In the genomic region with DNA sequence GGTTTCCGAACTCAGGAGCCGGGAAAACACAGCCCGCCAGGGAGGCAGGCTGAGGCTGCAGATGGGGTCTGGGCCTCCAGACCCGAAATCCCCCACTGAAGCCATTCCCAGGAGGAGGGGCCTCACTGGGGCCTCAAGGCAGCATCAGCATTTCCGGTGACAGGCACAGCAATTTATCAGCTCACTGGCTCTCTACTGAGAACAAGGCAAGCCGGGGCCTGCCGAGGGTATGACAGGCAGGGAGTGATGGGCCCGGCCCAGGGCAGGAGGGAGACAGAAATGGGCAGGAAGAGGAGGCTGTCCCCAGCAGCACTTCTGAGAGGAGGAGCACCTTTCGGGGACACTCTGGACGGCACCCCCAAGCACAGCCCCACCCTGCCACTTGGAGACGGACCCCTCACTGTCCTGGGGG, we compare ENCODE assay signal across 10 cellular contexts. TPM values are rescaled to one million over a fixed set of nuclear protein-coding genes. Genes with fewer than 3 reads are reported as not detected.
A peak's percentile ranks its signal among the peaks of the same experiment; 100 is the strongest.
DNase-seq lines count a peak whose midpoint lies in the region; ATAC-seq, FAIRE-seq and TF ChIP-seq lines count a peak whose summit lies in the region.
"Had no signal": no experiment of that assay in that cellular context is flagged by ENCODE, and none has a peak within 500 bp of the region (broad histone marks: within the 10 kb centered on the region; RNA-seq: fewer than 3 reads in every experiment).

No MANE protein-coding gene starts in this region.

- TF ChIP-seq POLR2A in GM12891 (IDR thresholded peaks at IDR 0.05; ENCODE audit: low read depth, low read length) = peak; percentile 34; the same call in 1 of the 2 replicates

- H3K36me3 Mint-ChIP-seq in mesothelial cell of epicardium = no peaks in the 10 kb centered on the region
- H3K36me3 Mint-ChIP-seq: naive B cell had no signal

- no peaks in the 10 kb centered on the region for H3K9me3 Mint-ChIP-seq in mesothelial cell of epicardium
- H3K9me3 Mint-ChIP-seq: naive B cell had no signal

- FAIRE-seq in GM12891 (lab: Jason Lieb, UNC) (peak; percentile 23), D721Med (lab: Jason Lieb, UNC) (no peak)

- TF ChIP-seq CTCF in mesothelial cell of epicardium (IDR thresholded peaks at IDR 0.05; ENCODE audit: unreplicated experiment) (no peak), D721Med (IDR thresholded peaks at IDR 0.05; ENCODE audit: insufficient read depth, missing control alignments) (no peak)

- ATAC-seq in HG02870 (IDR thresholded peaks at IDR 0.05; ENCODE audit: unreplicated experiment) = peak; percentile 63

- peak overlapping the region; percentile 13 for H3K4me3 Mint-ChIP-seq in mesothelial cell of epicardium
- H3K4me3 Mint-ChIP-seq: naive B cell had no signal

- DNase-seq in GM12891 (ENCODE audit: insufficient read length, low spot score) = no peak
- peak; percentile 57 for DNase-seq in astrocyte of the hippocampus (ENCODE audit: low read depth, low spot score)
- peak; percentile 53 to 68 for DNase-seq in mesothelial cell of epicardium (ENCODE audit: low spot score in 2 of 2, unreplicated experiment in 2 of 2)
- DNase-seq in SKM-1 (lab: John Stamatoyannopoulos, UW; ENCODE audit: unreplicated experiment) = no peak
- no peak for DNase-seq in D721Med (ENCODE audit: insufficient read length, low spot score)
- DNase-seq in stimulated activated CD4-positive, alpha-beta T cell treated with anti-CD3 and anti-CD28 coated beads, Interleukin-4, amount 100 ng/mL, for 24 hours = no peak
- no peak for DNase-seq in anterior cingulate cortex (lab: John Stamatoyannopoulos, UW)
- DNase-seq: activated effector memory CD4-positive, alpha-beta T cell treated with anti-CD3 and anti-CD28 coated beads, Interleukin-2, amount 50 U/mL, for 16 hours; naive B cell had no signal

- H3K27ac Mint-ChIP-seq in mesothelial cell of epicardium = peak overlapping the region; percentile 88
- H3K27ac Mint-ChIP-seq: naive B cell had no signal

- H3K4me1 Mint-ChIP-seq in mesothelial cell of epicardium = peaks cover 45% of the 10 kb centered on the region

- H3K27me3 Mint-ChIP-seq in mesothelial cell of epicardium (ENCODE audit: low read depth) = no peaks in the 10 kb centered on the region
- H3K27me3 Mint-ChIP-seq: naive B cell had no signal

TF ChIP-seq in GM12891, 5 proteins besides CTCF, POLR2A, EP300 and RAD21:
- TF ChIP-seq PAX5 (IDR thresholded peaks at IDR 0.05; ENCODE audit: insufficient read depth, low read length, severe bottlenecking) (no peak), POU2F2 (IDR thresholded peaks at IDR 0.05; ENCODE audit: low read depth, low read length) (no peak), TAF1 (IDR thresholded peaks at IDR 0.05; ENCODE audit: low read depth, low read length) (no peak), SPI1 (IDR thresholded peaks at IDR 0.05; ENCODE audit: low read depth, low read length) (no peak), POLR2AphosphoS5 (IDR thresholded peaks at IDR 0.05; ENCODE audit: low read depth, low read length) (no peak)

RNA-seq across cellular contexts. Expression of gene SDC1, which starts 12.5 kb away (rescaled TPM):
- 25.5 TPM for polyA plus RNA-seq in GM12891 (2012; ENCODE audit: low read depth, missing spikeins)
- total RNA-seq in mesothelial cell of epicardium = 45.5 to 50.7 TPM (median 48.3 TPM) in 3 replicates

Comparison
In these comparisons a context has a peak if more than half of its experiments do, and no peak if none do; other contexts are left out.
1. DNase-seq: peak in astrocyte of the hippocampus (single experiment) and mesothelial cell of epicardium (2 of 2); none in GM12891 (single experiment), SKM-1 (single experiment), D721Med (single experiment), stimulated activated CD4-positive, alpha-beta T cell treated with anti-CD3 and anti-CD28 coated beads, Interleukin-4, amount 100 ng/mL, for 24 hours (single experiment) and anterior cingulate cortex (0 of 58).